10 cellular contexts compared by ENCODE assay signal in genomic region chr11:118051611-118052461, GRCh38. TPM values are rescaled to one million over a fixed set of nuclear protein-coding genes. Genes with fewer than 3 reads are reported as not detected.
DNase-seq lines count a peak whose midpoint lies in the region; ATAC-seq and TF ChIP-seq lines count a peak whose summit lies in the region.
"Had no signal": no experiment of that assay in that cellular context is flagged by ENCODE, and none has a peak within 500 bp of the region (broad histone marks: within the 10 kb centered on the region; RNA-seq: fewer than 3 reads in every experiment).

No MANE protein-coding gene starts in this region.

- no peaks in the 10 kb centered on the region for H3K9me3 Mint-ChIP-seq in activated CD8-positive, alpha-beta memory T cell treated with anti-CD3 and anti-CD28 coated beads, Interleukin-2, amount 10 ng/mL, durations not matched to agents 7 days and 5 days (ENCODE audit: low read depth)
- no peaks in the 10 kb centered on the region for H3K9me3 Mint-ChIP-seq in stimulated activated naive CD8-positive, alpha-beta T cell treated with anti-CD3 and anti-CD28 coated beads, Interleukin-15, Interleukin-2, amounts not matched to agents 100 ng/mL and 50 ng/mL, for 24 hours

- no peak for TF ChIP-seq POLR2A in erythroblast (IDR thresholded peaks at IDR 0.05; ENCODE audit: low read length)

- H3K27ac ChIP-seq in colonic mucosa: no peak overlapping the region
- H3K27ac ChIP-seq: A549 had no signal

- peak overlapping the region; percentile 90 for H3K27ac Mint-ChIP-seq in activated CD8-positive, alpha-beta memory T cell treated with anti-CD3 and anti-CD28 coated beads, Interleukin-2, amount 10 ng/mL, durations not matched to agents 7 days and 5 days
- H3K27ac Mint-ChIP-seq in stimulated activated naive CD8-positive, alpha-beta T cell treated with anti-CD3 and anti-CD28 coated beads, Interleukin-15, Interleukin-2, amounts not matched to agents 100 ng/mL and 50 ng/mL, for 24 hours: peak overlapping the region; percentile 77

- intact Hi-C loops in colonic mucosa (cut with DNase I): loop anchor here (5.0 to 10.0 kb wide), 4 partner anchors 100 to 607 kb away; partner anchors contain the start of gene FXYD2

- no peak overlapping the region for H3K4me3 ChIP-seq in colonic mucosa
- H3K4me3 ChIP-seq: A549 had no signal

- no peaks in the 10 kb centered on the region for H3K9me3 ChIP-seq in colonic mucosa
- H3K9me3 ChIP-seq: A549 had no signal

- H3K4me3 Mint-ChIP-seq in activated CD8-positive, alpha-beta memory T cell treated with anti-CD3 and anti-CD28 coated beads, Interleukin-2, amount 10 ng/mL, durations not matched to agents 7 days and 5 days: peak overlapping the region; percentile 9
- H3K4me3 Mint-ChIP-seq in stimulated activated naive CD8-positive, alpha-beta T cell treated with anti-CD3 and anti-CD28 coated beads, Interleukin-15, Interleukin-2, amounts not matched to agents 100 ng/mL and 50 ng/mL, for 24 hours: peak overlapping the region; percentile 44

- H3K27me3 Mint-ChIP-seq in activated CD8-positive, alpha-beta memory T cell treated with anti-CD3 and anti-CD28 coated beads, Interleukin-2, amount 10 ng/mL, durations not matched to agents 7 days and 5 days: peaks cover 3% of the 10 kb centered on the region
- no peaks in the 10 kb centered on the region for H3K27me3 Mint-ChIP-seq in stimulated activated naive CD8-positive, alpha-beta T cell treated with anti-CD3 and anti-CD28 coated beads, Interleukin-15, Interleukin-2, amounts not matched to agents 100 ng/mL and 50 ng/mL, for 24 hours

- no peaks in the 10 kb centered on the region for H3K36me3 Mint-ChIP-seq in activated CD8-positive, alpha-beta memory T cell treated with anti-CD3 and anti-CD28 coated beads, Interleukin-2, amount 10 ng/mL, durations not matched to agents 7 days and 5 days
- H3K36me3 Mint-ChIP-seq in stimulated activated naive CD8-positive, alpha-beta T cell treated with anti-CD3 and anti-CD28 coated beads, Interleukin-15, Interleukin-2, amounts not matched to agents 100 ng/mL and 50 ng/mL, for 24 hours (ENCODE audit: low read depth): no peaks in the 10 kb centered on the region

- H3K36me3 ChIP-seq in colonic mucosa: no peaks in the 10 kb centered on the region

- peak; percentile 28 for DNase-seq in NK-92 treated with Interleukin-12 subunit alpha and Interleukin-12 subunit beta, amount 100 ng/mL, for 24 hours (lab: John Stamatoyannopoulos, UW)
- DNase-seq in NK-92 (lab: John Stamatoyannopoulos, UW; ENCODE audit: unreplicated experiment) (no peak), left lobe of liver (ENCODE audit: low spot score) (peak; percentile 37), 8988T (no peak), erythroblast (lab: John Stamatoyannopoulos, UW) (no peak), colonic mucosa (no peak)
- DNase-seq in activated CD8-positive, alpha-beta memory T cell treated with anti-CD3 and anti-CD28 coated beads, Interleukin-2, amount 10 ng/mL, durations not matched to agents 7 days and 5 days: peak; percentile 87
- DNase-seq: Kasumi-1 had no signal

- H3K9ac ChIP-seq in colonic mucosa (ENCODE audit: low read depth in 2 of 2, low read length in 2 of 2): no peak overlapping the region

- H3K4me1 ChIP-seq in colonic mucosa: no peaks in the 10 kb centered on the region
- H3K4me1 ChIP-seq: A549 had no signal

- peaks cover 67% of the 10 kb centered on the region for H3K4me1 Mint-ChIP-seq in activated CD8-positive, alpha-beta memory T cell treated with anti-CD3 and anti-CD28 coated beads, Interleukin-2, amount 10 ng/mL, durations not matched to agents 7 days and 5 days
- peaks cover 59% of the 10 kb centered on the region for H3K4me1 Mint-ChIP-seq in stimulated activated naive CD8-positive, alpha-beta T cell treated with anti-CD3 and anti-CD28 coated beads, Interleukin-15, Interleukin-2, amounts not matched to agents 100 ng/mL and 50 ng/mL, for 24 hours (ENCODE audit: low read depth)

- no peak for TF ChIP-seq CTCF in colonic mucosa (IDR thresholded peaks at IDR 0.05)

- ATAC-seq in activated CD8-positive, alpha-beta memory T cell treated with anti-CD3 and anti-CD28 coated beads, Interleukin-2, amount 10 ng/mL, durations not matched to agents 7 days and 5 days: peak; percentile 82
- no peak for ATAC-seq in left lobe of liver
- ATAC-seq: A549 had no signal

- CTCF ChIA-PET in activated CD8-positive, alpha-beta memory T cell treated with anti-CD3 and anti-CD28 coated beads, Interleukin-2, amount 10 ng/mL, durations not matched to agents 7 days and 5 days (lab: Charles Lee): interaction anchor here (0.7 to 12.2 kb wide), 20 partner anchors 11 to 626 kb away, joined by 3 to 346 read pairs (median 8); partner anchors contain the start of genes FXYD2 and IL10RA

- no peaks in the 10 kb centered on the region for H3K27me3 ChIP-seq in colonic mucosa

RNA-seq across cellular contexts. Expression of gene TMPRSS4, which starts 25.0 kb away (rescaled TPM):
- under 1 TPM; 0.12 to 0.76 TPM for total RNA-seq in activated CD8-positive, alpha-beta memory T cell treated with anti-CD3 and anti-CD28 coated beads, Interleukin-2, amount 10 ng/mL, durations not matched to agents 7 days and 5 days
- total RNA-seq in left lobe of liver (not detected), colonic mucosa (100 to 1,000 TPM; 309 to 344 TPM)

RNA-seq across cellular contexts. Expression of gene SMIM35, which starts 34.9 kb away (rescaled TPM):
- 1 to 10 TPM; 3.2 to 4.0 TPM for total RNA-seq in activated CD8-positive, alpha-beta memory T cell treated with anti-CD3 and anti-CD28 coated beads, Interleukin-2, amount 10 ng/mL, durations not matched to agents 7 days and 5 days
- total RNA-seq in left lobe of liver (0.08 TPM), colonic mucosa (not detected)

Comparison
In these comparisons a context has a peak if more than half of its experiments do, and no peak if none do; other contexts are left out.
1. DNase-seq: peak in NK-92 treated with Interleukin-12 subunit alpha and Interleukin-12 subunit beta, amount 100 ng/mL, for 24 hours (single experiment), activated CD8-positive, alpha-beta memory T cell treated with anti-CD3 and anti-CD28 coated beads, Interleukin-2, amount 10 ng/mL, durations not matched to agents 7 days and 5 days (single experiment) and left lobe of liver (single experiment); none in NK-92 (single experiment), 8988T (single experiment), erythroblast (0 of 2) and colonic mucosa (single experiment).
2. RNA of gene TMPRSS4, which starts 25.0 kb away (total RNA-seq): 309 to 344 TPM in colonic mucosa; 0.12 to 0.76 TPM in activated CD8-positive, alpha-beta memory T cell treated with anti-CD3 and anti-CD28 coated beads, Interleukin-2, amount 10 ng/mL, durations not matched to agents 7 days and 5 days and not detected in left lobe of liver (single experiment); every median in the first group is over 100 times any median in the second.